In genomic region chr3:171018151-171018935, GRCh38 we compare ENCODE assay signal across 15 cellular contexts. TPM values are rescaled to one million over a fixed set of nuclear protein-coding genes. Genes with fewer than 3 reads are reported as not detected.
DNase-seq lines count a peak whose midpoint lies in the region; ATAC-seq and TF ChIP-seq lines count a peak whose summit lies in the region.
"Had no signal": no experiment of that assay in that cellular context is flagged by ENCODE, and none has a peak within 500 bp of the region (broad histone marks: within the 10 kb centered on the region; RNA-seq: fewer than 3 reads in every experiment).

No MANE protein-coding gene starts in this region.

- intact Hi-C loops in body of pancreas (cut with DNase I), result no loop called here

- DNase-seq in GM12864 (ENCODE audit: low read depth) (no peak), LNCaP clone FGC (ENCODE audit: low read depth) (no peak), body of pancreas (peak in 3 of 4 donors; percentile 12 to 28 (median 12)), nephron progenitor cell (peak; percentile 10), NCI-H146 treated with DMSO at 0.1 percent for 48 hours (lab: John Stamatoyannopoulos, UW; ENCODE audit: unreplicated experiment) (no peak)
- DNase-seq: activated CD4-positive, CD25-positive, alpha-beta regulatory T cell; activated effector memory CD4-positive, alpha-beta T cell treated with Interleukin-2 at 50 U/mL for 16 hours; hippocampal formation; NCI-H146; Peyer's patch; stimulated activated naive CD4-positive, alpha-beta T cell treated with Interleukin-2 at 50 U/mL for 16 hours had no signal

- no peak overlapping the region for H3K4me3 ChIP-seq in GM12864 (ENCODE audit: low read depth, low read length)
- no peak overlapping the region for H3K4me3 ChIP-seq in LNCaP clone FGC (ENCODE audit: low read depth, low read length)
- H3K4me3 ChIP-seq in body of pancreas, result no peak overlapping the region
- H3K4me3 ChIP-seq: Peyer's patch had no signal

- peaks cover 9% of the 10 kb centered on the region for H3K4me1 ChIP-seq in body of pancreas
- H3K4me1 ChIP-seq: Peyer's patch had no signal

- H3K9me3 ChIP-seq in body of pancreas, result no peaks in the 10 kb centered on the region
- H3K9me3 ChIP-seq: Peyer's patch had no signal

- H3K4me3 Mint-ChIP-seq in nephron progenitor cell, result no peak overlapping the region

- TF ChIP-seq CTCF in GM12864 (IDR thresholded peaks at IDR 0.05; ENCODE audit: low read depth, low read length, missing control alignments), result peak; percentile 41
- 0 out of 2 replicates have a peak, but pooled peaks have one; percentile 8 for TF ChIP-seq CTCF in LNCaP clone FGC (IDR thresholded peaks at IDR 0.05; ENCODE audit: control insufficient read depth, extremely low read depth, insufficient read depth)
- TF ChIP-seq CTCF in body of pancreas (IDR thresholded peaks at IDR 0.05), result peak in 3 of 7 experiments; percentile 15 to 30 (median 20)
- peak; percentile 24 for TF ChIP-seq CTCF in nephron progenitor cell (IDR thresholded peaks at IDR 0.05)

- H3K27me3 ChIP-seq in body of pancreas, result no peaks in the 10 kb centered on the region
- H3K27me3 ChIP-seq: Peyer's patch had no signal

- no peak overlapping the region for H3K27ac Mint-ChIP-seq in nephron progenitor cell

- H3K27me3 Mint-ChIP-seq in nephron progenitor cell (ENCODE audit: low read depth, poor library complexity), result peaks cover 7% of the 10 kb centered on the region

- ATAC-seq in body of pancreas, result peak; percentile 53
- no peak for ATAC-seq in GM19351 (IDR thresholded peaks at IDR 0.05; ENCODE audit: unreplicated experiment)
- no peak for ATAC-seq in HG02678 (IDR thresholded peaks at IDR 0.05; ENCODE audit: unreplicated experiment)

- WGBS in body of pancreas, 2 donors, result 12 to 23% methylated on average over 6 of the region's 6 CpGs

- TF ChIP-seq POLR2A in body of pancreas (IDR thresholded peaks at IDR 0.05), result no peak

- H3K27ac ChIP-seq in body of pancreas, result peak overlapping the region in 3 of 4 donors; percentile 10 to 43 (median 12)

- no peaks in the 10 kb centered on the region for H3K9me3 Mint-ChIP-seq in nephron progenitor cell

- no peaks in the 10 kb centered on the region for H3K36me3 ChIP-seq in body of pancreas (replicated peaks in 1 of 2; ENCODE audit: insufficient read depth in 1 of 2, low read depth in 2 of 2)
- H3K36me3 ChIP-seq: Peyer's patch had no signal

- H3K4me1 Mint-ChIP-seq in nephron progenitor cell, result no peaks in the 10 kb centered on the region

- no peaks in the 10 kb centered on the region for H3K36me3 Mint-ChIP-seq in nephron progenitor cell (ENCODE audit: low read depth)

RNA-seq across cellular contexts. Expression of gene SLC2A2, which starts 8.2 kb away (rescaled TPM):
- total RNA-seq in body of pancreas, result 1 to 10 TPM; 2.9 to 8.2 TPM
- total RNA-seq: dermis microvascular lymphatic vessel endothelial cell, myocyte had no signal

Comparison
In these comparisons a context has a peak if more than half of its experiments do, and no peak if none do; other contexts are left out.
1. DNase-seq: peak in body of pancreas (3 of 4) and nephron progenitor cell (single experiment); none in GM12864 (single experiment), LNCaP clone FGC (single experiment) and NCI-H146 treated with DMSO at 0.1 percent for 48 hours (single experiment).